8 cellular contexts compared by ENCODE assay signal in the genomic region with DNA sequence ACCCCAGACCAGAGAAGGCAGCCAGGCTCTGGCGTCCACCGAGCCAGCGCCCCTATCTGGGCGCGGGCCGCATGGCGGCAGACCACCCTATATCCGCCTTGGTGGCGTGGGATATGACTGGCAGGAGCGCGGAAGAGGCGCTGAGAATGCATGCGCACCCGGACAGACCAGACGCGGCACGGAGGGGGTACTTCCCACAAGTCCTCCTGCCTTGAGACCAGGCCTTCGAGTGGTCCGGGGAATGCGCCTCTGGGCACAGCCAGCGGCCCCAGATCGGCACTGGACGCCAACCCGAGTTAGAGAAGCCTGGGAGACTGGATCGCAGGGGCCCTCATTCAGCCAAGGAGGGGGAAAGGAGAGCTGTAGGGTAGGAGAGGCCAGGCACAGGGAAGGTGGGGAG. TPM values are rescaled to one million over a fixed set of nuclear protein-coding genes. Genes with fewer than 3 reads are reported as not detected.
DNase-seq lines count a peak whose midpoint lies in the region; ATAC-seq and TF ChIP-seq lines count a peak whose summit lies in the region.

No MANE protein-coding gene starts in this region.

- DNase-seq in T-helper 1 cell, result no peak
- DNase-seq in RWPE2 (ENCODE audit: low spot score), result peak; percentile 53
- peak; percentile 81 for DNase-seq in posterior vena cava (ENCODE audit: low spot score)
- no peak for DNase-seq in HAP-1 (ENCODE audit: low spot score in 2 of 2)
- DNase-seq in putamen (ENCODE audit: low spot score), result no peak
- no peak for DNase-seq in C1 segment of cervical spinal cord (lab: John Stamatoyannopoulos, UW)

- H3K9ac ChIP-seq in iPS-15b (ENCODE audit: low read depth, low read length), result peak overlapping the region; percentile 24

- peak; percentile 14 for ATAC-seq in RWPE2 (ENCODE audit: low read depth)

- intact Hi-C loops in posterior vena cava (cut with DNase I), result loop anchor here in 1 of 2 donors (5.0 kb wide), 1 partner anchor 171 kb away; no protein-coding TSS in a partner anchor

- H3K4me1 ChIP-seq in RWPE2 (ENCODE audit: insufficient read depth, poor library complexity, severe bottlenecking) (no peaks in the 10 kb centered on the region), iPS-15b (ENCODE audit: control insufficient read depth, insufficient read depth, low read length) (peaks cover 4% of the 10 kb centered on the region), HAP-1 (peaks cover 8% of the 10 kb centered on the region)

- no peaks in the 10 kb centered on the region for H3K36me3 Mint-ChIP-seq in T-helper 1 cell treated with Interleukin-12 subunit alpha and Interleukin-12 subunit beta and Interleukin-4 antibody, amounts not matched to agents 30 μg/mL and 1 μg/mL, for 36 hours (ENCODE audit: low read depth)

- TF ChIP-seq CTCF in RWPE2 (IDR thresholded peaks at IDR 0.05; ENCODE audit: poor library complexity, severe bottlenecking), result no peak

- peaks cover 73% of the 10 kb centered on the region for H3K27me3 ChIP-seq in RWPE2 (ENCODE audit: insufficient read depth, poor library complexity, severe bottlenecking)
- H3K27me3 ChIP-seq in iPS-15b (ENCODE audit: control insufficient read depth, insufficient read depth, low read length), result peaks cover 85% of the 10 kb centered on the region
- H3K27me3 ChIP-seq in HAP-1 (ENCODE audit: low read depth), result no peaks in the 10 kb centered on the region

- no peak overlapping the region for H3K27ac ChIP-seq in RWPE2 (ENCODE audit: poor library complexity, severe bottlenecking)

- peaks cover 11% of the 10 kb centered on the region for H3K4me1 Mint-ChIP-seq in T-helper 1 cell treated with Interleukin-12 subunit alpha and Interleukin-12 subunit beta and Interleukin-4 antibody, amounts not matched to agents 30 μg/mL and 1 μg/mL, for 36 hours (ENCODE audit: low read depth)

- peaks cover 73% of the 10 kb centered on the region for H3K27me3 Mint-ChIP-seq in T-helper 1 cell treated with Interleukin-12 subunit alpha and Interleukin-12 subunit beta and Interleukin-4 antibody, amounts not matched to agents 30 μg/mL and 1 μg/mL, for 36 hours (ENCODE audit: low read depth)

- H3K4me3 Mint-ChIP-seq in T-helper 1 cell treated with Interleukin-12 subunit alpha and Interleukin-12 subunit beta and Interleukin-4 antibody, amounts not matched to agents 30 μg/mL and 1 μg/mL, for 36 hours, result no peak overlapping the region

- in situ Hi-C loops in HAP-1 (cut with MboI; ENCODE audit: low sequenced_read_pairs), result loop anchor here (5.0 to 10.0 kb wide), 2 partner anchors 81 to 174 kb away; no protein-coding TSS in a partner anchor

- H3K9me3 ChIP-seq in RWPE2 (ENCODE audit: severe bottlenecking) (no peaks in the 10 kb centered on the region), iPS-15b (ENCODE audit: control insufficient read depth, insufficient read depth, low read length) (no peaks in the 10 kb centered on the region), HAP-1 (no peaks in the 10 kb centered on the region)

- H3K4me3 ChIP-seq in RWPE2 (ENCODE audit: severe bottlenecking) (no peak overlapping the region), iPS-15b (ENCODE audit: low read depth, low read length) (peak overlapping the region; percentile 41), HAP-1 (no peak overlapping the region; the same call in 1 of the 2 replicates)

- no peaks in the 10 kb centered on the region for H3K9me3 Mint-ChIP-seq in T-helper 1 cell treated with Interleukin-12 subunit alpha and Interleukin-12 subunit beta and Interleukin-4 antibody, amounts not matched to agents 30 μg/mL and 1 μg/mL, for 36 hours

- H3K36me3 ChIP-seq in RWPE2 (ENCODE audit: low read depth), result no peaks in the 10 kb centered on the region
- H3K36me3 ChIP-seq in iPS-15b (ENCODE audit: control insufficient read depth, insufficient read depth, low read length), result no peaks in the 10 kb centered on the region
- H3K36me3 ChIP-seq in HAP-1 (replicated peaks), result no peaks in the 10 kb centered on the region

- peak overlapping the region; percentile 57 for H3K27ac Mint-ChIP-seq in T-helper 1 cell treated with Interleukin-12 subunit alpha and Interleukin-12 subunit beta and Interleukin-4 antibody, amounts not matched to agents 30 μg/mL and 1 μg/mL, for 36 hours

RNA-seq across cellular contexts. Expression of gene LMX1B, which starts 2.5 kb away (rescaled TPM):
- 1 to 10 TPM; 1.4 to 1.6 TPM for total RNA-seq in posterior vena cava

Comparison
In these comparisons a context has a peak if more than half of its experiments do, and no peak if none do; other contexts are left out.
1. DNase-seq: peak in RWPE2 (single experiment) and posterior vena cava (single experiment); none in T-helper 1 cell (0 of 5), HAP-1 (0 of 2), putamen (single experiment) and C1 segment of cervical spinal cord (0 of 14).